ENCODE assay signal across 3 cellular contexts in the genomic region with DNA sequence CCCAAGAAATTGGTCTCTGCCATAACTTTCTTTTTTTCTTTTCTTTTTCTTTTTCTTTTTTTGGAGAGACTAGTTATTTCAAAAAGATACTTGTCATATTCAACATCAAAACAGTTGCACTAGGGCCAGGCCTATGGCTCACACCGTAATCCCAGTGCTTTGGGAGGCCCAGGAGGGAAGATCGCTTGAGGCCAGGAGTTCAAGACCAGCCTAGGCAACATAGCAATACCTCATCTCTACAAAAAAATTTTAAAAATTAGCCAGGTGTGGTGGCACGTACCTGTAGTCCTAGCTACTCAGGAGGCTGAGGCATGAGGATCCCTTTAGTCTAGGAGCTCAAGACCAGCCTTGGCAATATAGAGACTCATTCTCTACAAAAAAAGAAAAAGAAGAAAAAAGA.
"Had no signal": no experiment of that assay in that cellular context is flagged by ENCODE, and none has a peak within 500 bp of the region (broad histone marks: within the 10 kb centered on the region; RNA-seq: fewer than 3 reads in every experiment).

No MANE protein-coding gene starts in this region.

- DNase-seq: GDM1, GF-D8 had no signal

- H3K4me3 ChIP-seq: GM12878 had no signal
